ENCODE assay signal across 1 cellular context in the genomic region with DNA sequence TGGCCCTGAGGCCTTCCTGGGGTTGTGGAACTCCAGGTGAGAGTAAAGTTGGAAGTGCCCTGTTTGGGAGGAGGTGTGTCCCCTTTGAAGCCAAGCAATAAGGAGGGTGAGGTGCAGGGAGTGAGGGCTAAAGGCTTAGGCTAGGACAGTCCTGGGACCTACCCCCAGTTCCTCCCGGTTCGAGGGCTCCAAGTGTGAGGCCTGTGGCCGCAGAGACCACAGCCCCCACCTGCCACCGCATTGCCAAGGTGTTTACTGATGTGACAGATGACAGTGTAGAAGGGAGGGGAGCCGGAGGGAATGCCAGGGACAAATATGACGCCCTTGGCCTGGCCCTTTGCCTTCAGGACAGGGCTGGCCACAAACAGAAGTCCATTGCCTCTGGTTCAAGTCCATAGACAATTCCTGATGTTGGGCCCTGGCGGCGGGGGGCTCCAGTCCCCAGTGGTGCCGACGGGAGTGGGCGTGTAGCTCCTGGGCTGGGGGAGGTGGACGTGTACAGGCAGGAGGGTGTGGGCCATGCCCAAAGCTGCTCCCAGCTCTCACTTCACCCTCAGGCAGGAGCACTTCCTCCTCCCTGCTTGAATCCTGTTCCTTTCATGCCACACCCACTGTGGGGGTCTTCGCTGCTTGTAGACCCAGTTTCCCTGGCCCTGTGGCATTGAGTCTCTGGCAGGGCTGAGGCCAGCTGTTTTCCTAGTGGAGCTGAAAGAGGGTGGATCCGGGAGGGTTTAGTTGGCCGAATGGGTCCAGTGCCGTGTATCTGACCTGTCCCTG.
TF ChIP-seq lines count a peak whose summit lies in the region.

No MANE protein-coding gene starts in this region.

TF ChIP-seq in WTC11, 78 proteins besides CTCF, POLR2A, EP300 and RAD21:
- TF ChIP-seq ZNF232 (CRISPR knock-in tag; IDR thresholded peaks at IDR 0.05), result no peak
- TF ChIP-seq, protein P1, sequence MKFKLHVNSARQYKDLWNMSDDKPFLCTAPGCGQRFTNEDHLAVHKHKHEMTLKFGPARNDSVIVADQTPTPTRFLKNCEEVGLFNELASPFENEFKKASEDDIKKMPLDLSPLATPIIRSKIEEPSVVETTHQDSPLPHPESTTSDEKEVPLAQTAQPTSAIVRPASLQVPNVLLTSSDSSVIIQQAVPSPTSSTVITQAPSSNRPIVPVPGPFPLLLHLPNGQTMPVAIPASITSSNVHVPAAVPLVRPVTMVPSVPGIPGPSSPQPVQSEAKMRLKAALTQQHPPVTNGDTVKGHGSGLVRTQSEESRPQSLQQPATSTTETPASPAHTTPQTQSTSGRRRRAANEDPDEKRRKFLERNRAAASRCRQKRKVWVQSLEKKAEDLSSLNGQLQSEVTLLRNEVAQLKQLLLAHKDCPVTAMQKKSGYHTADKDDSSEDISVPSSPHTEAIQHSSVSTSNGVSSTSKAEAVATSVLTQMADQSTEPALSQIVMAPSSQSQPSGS (CRISPR knock-in tag; IDR thresholded peaks at IDR 0.05; ENCODE audit: borderline replicate concordance, low read depth), result no peak
- TF ChIP-seq JUN (CRISPR knock-in tag; IDR thresholded peaks at IDR 0.05), result no peak
- TF ChIP-seq ESRRA (CRISPR knock-in tag; IDR thresholded peaks at IDR 0.05; ENCODE audit: borderline replicate concordance), result no peak
- no peak for TF ChIP-seq ZBTB21 (CRISPR knock-in tag; IDR thresholded peaks at IDR 0.05; ENCODE audit: borderline replicate concordance)
- no peak for TF ChIP-seq FOXK1 (CRISPR knock-in tag; IDR thresholded peaks at IDR 0.05)
- TF ChIP-seq MYBL2 (CRISPR knock-in tag; IDR thresholded peaks at IDR 0.05), result no peak
- TF ChIP-seq, protein P2, sequence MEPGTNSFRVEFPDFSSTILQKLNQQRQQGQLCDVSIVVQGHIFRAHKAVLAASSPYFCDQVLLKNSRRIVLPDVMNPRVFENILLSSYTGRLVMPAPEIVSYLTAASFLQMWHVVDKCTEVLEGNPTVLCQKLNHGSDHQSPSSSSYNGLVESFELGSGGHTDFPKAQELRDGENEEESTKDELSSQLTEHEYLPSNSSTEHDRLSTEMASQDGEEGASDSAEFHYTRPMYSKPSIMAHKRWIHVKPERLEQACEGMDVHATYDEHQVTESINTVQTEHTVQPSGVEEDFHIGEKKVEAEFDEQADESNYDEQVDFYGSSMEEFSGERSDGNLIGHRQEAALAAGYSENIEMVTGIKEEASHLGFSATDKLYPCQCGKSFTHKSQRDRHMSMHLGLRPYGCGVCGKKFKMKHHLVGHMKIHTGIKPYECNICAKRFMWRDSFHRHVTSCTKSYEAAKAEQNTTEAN (CRISPR knock-in tag; IDR thresholded peaks at IDR 0.05), result no peak
- TF ChIP-seq, protein P3, sequence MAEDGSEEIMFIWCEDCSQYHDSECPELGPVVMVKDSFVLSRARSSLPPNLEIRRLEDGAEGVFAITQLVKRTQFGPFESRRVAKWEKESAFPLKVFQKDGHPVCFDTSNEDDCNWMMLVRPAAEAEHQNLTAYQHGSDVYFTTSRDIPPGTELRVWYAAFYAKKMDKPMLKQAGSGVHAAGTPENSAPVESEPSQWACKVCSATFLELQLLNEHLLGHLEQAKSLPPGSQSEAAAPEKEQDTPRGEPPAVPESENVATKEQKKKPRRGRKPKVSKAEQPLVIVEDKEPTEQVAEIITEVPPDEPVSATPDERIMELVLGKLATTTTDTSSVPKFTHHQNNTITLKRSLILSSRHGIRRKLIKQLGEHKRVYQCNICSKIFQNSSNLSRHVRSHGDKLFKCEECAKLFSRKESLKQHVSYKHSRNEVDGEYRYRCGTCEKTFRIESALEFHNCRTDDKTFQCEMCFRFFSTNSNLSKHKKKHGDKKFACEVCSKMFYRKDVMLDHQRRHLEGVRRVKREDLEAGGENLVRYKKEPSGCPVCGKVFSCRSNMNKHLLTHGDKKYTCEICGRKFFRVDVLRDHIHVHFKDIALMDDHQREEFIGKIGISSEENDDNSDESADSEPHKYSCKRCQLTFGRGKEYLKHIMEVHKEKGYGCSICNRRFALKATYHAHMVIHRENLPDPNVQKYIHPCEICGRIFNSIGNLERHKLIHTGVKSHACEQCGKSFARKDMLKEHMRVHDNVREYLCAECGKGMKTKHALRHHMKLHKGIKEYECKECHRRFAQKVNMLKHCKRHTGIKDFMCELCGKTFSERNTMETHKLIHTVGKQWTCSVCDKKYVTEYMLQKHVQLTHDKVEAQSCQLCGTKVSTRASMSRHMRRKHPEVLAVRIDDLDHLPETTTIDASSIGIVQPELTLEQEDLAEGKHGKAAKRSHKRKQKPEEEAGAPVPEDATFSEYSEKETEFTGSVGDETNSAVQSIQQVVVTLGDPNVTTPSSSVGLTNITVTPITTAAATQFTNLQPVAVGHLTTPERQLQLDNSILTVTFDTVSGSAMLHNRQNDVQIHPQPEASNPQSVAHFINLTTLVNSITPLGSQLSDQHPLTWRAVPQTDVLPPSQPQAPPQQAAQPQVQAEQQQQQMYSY (CRISPR knock-in tag; IDR thresholded peaks at IDR 0.05), result no peak
- TF ChIP-seq, protein P4, sequence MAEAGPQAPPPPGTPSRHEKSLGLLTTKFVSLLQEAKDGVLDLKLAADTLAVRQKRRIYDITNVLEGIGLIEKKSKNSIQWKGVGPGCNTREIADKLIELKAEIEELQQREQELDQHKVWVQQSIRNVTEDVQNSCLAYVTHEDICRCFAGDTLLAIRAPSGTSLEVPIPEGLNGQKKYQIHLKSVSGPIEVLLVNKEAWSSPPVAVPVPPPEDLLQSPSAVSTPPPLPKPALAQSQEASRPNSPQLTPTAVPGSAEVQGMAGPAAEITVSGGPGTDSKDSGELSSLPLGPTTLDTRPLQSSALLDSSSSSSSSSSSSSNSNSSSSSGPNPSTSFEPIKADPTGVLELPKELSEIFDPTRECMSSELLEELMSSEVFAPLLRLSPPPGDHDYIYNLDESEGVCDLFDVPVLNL (CRISPR knock-in tag; IDR thresholded peaks at IDR 0.05; ENCODE audit: borderline replicate concordance, low read depth), result no peak
- TF ChIP-seq, protein P5, sequence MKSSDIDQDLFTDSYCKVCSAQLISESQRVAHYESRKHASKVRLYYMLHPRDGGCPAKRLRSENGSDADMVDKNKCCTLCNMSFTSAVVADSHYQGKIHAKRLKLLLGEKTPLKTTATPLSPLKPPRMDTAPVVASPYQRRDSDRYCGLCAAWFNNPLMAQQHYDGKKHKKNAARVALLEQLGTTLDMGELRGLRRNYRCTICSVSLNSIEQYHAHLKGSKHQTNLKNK (CRISPR knock-in tag; IDR thresholded peaks at IDR 0.05), result no peak
- TF ChIP-seq ZNF219 (CRISPR knock-in tag; IDR thresholded peaks at IDR 0.05; ENCODE audit: borderline replicate concordance), result no peak
- TF ChIP-seq TEAD1 (CRISPR knock-in tag; IDR thresholded peaks at IDR 0.05), result no peak
- TF ChIP-seq, protein P6, sequence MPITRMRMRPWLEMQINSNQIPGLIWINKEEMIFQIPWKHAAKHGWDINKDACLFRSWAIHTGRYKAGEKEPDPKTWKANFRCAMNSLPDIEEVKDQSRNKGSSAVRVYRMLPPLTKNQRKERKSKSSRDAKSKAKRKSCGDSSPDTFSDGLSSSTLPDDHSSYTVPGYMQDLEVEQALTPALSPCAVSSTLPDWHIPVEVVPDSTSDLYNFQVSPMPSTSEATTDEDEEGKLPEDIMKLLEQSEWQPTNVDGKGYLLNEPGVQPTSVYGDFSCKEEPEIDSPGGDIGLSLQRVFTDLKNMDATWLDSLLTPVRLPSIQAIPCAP (CRISPR knock-in tag; IDR thresholded peaks at IDR 0.05), result no peak
- TF ChIP-seq, protein P7, sequence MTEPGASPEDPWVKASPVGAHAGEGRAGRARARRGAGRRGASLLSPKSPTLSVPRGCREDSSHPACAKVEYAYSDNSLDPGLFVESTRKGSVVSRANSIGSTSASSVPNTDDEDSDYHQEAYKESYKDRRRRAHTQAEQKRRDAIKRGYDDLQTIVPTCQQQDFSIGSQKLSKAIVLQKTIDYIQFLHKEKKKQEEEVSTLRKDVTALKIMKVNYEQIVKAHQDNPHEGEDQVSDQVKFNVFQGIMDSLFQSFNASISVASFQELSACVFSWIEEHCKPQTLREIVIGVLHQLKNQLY (CRISPR knock-in tag; IDR thresholded peaks at IDR 0.05), result no peak
- no peak for TF ChIP-seq HMGA2 (CRISPR knock-in tag; IDR thresholded peaks at IDR 0.05)
